22 cellular contexts compared by ENCODE assay signal in the genomic region with DNA sequence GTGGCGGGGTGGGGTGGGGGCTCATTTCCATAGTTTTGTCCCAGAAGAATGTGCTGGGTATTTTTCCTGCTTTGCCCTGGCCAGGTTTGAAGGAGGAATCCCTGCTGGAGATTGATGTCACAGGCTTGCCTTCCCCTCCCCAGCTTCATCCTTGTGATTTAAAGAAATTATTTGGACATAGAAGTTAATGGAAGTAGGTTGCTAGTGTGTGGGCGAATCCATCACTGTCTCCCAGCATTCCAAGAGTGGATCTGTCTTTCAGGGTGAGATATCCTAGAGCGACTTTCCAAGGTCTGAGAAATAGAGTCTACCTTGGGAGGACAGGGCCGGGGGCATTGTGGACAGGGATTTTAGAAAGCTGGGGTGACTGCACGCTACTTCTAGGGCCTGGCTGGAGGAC.
DNase-seq lines count a peak whose midpoint lies in the region; ATAC-seq and TF ChIP-seq lines count a peak whose summit lies in the region.
"Had no signal": no experiment of that assay in that cellular context is flagged by ENCODE, and none has a peak within 500 bp of the region (broad histone marks: within the 10 kb centered on the region; RNA-seq: fewer than 3 reads in every experiment).

No MANE protein-coding gene starts in this region.

- no peaks in the 10 kb centered on the region for H3K9me1 ChIP-seq in IMR-90 (ENCODE audit: insufficient read depth, low read length)

- H2AK9ac ChIP-seq in IMR-90 (replicated peaks; ENCODE audit: low read depth, low read length, poor library complexity) = no peak overlapping the region

- dilution Hi-C loops in IMR-90 (cut with HindIII; ENCODE audit: low sequenced_read_pairs, unreplicated experiment) = no loop called here

- H3K79me1 ChIP-seq in IMR-90 (ENCODE audit: low read depth in 1 of 2, low read length in 2 of 2) (no peaks in the 10 kb centered on the region), mesendoderm (ENCODE audit: low read length) (no peaks in the 10 kb centered on the region)

- POLR2A ChIA-PET in IMR-90 (lab: Charles Lee; ENCODE audit: unreplicated experiment) = no interaction called here

- H3K23ac ChIP-seq in IMR-90 (ENCODE audit: low read depth, low read length) = no peak overlapping the region
- no peak overlapping the region for H3K23ac ChIP-seq in mesendoderm (ENCODE audit: low read length)

- H3K27ac Mint-ChIP-seq in type B pancreatic cell = no peak overlapping the region
- H3K27ac Mint-ChIP-seq: CD14-positive monocyte, IgD-negative memory B cell had no signal

- peak overlapping the region; percentile 18 for H3K4me3 Mint-ChIP-seq in type B pancreatic cell
- H3K4me3 Mint-ChIP-seq: CD14-positive monocyte, IgD-negative memory B cell had no signal

- WGBS in IMR-90 (ENCODE audit: extremely low coverage in 2 of 2, insufficient read length in 1 of 2), 2 experiments = 46% methylated on average over 2 of the region's 5 CpGs; no CpG with 5 or more reads in 1 of the 2 experiments
- no CpG with 5 or more reads among the region's 5 CpGs for WGBS in mesendoderm (ENCODE audit: extremely low coverage, insufficient coverage, low lambda C conversion rate)

- ATAC-seq in IMR-90 (ENCODE audit: low read depth) = no peak
- ATAC-seq: A549 had no signal

- H3K27me3 Mint-ChIP-seq in type B pancreatic cell = no peaks in the 10 kb centered on the region

- no peak overlapping the region for H3K4me3 ChIP-seq in IMR-90 (ENCODE audit: insufficient read depth, low read depth, low read length)
- H3K4me3 ChIP-seq in mesendoderm (ENCODE audit: low read length) = no peak overlapping the region
- H3K4me3 ChIP-seq: A549 had no signal

- intact Hi-C loops in IMR-90 (cut with micrococcal nuclease) = loop anchor here (5.0 to 10.0 kb wide), 2 partner anchors 182 to 515 kb away; no protein-coding TSS in a partner anchor

- H3K4me1 Mint-ChIP-seq in type B pancreatic cell (ENCODE audit: unreplicated experiment) = peaks cover 30% of the 10 kb centered on the region
- H3K4me1 Mint-ChIP-seq: IgD-negative memory B cell had no signal

- H4K5ac ChIP-seq in IMR-90 (ENCODE audit: low read depth, low read length) (no peak overlapping the region), mesendoderm (ENCODE audit: low read length) (no peak overlapping the region)

- no peak for TF ChIP-seq POLR2A in IMR-90 (IDR thresholded peaks at IDR 0.05; ENCODE audit: low read depth, low read length)

- in situ Hi-C loops in IMR-90 (cut with MboI; ENCODE audit: low sequenced_read_pairs) = loop anchor here (10.0 kb wide), 1 partner anchor 625 kb away; no protein-coding TSS in a partner anchor

- TF ChIP-seq CTCF in IMR-90 (conservative IDR thresholded peaks at IDR 0.05; ENCODE audit: low read depth, low read length) (no peak), type B pancreatic cell (conservative IDR thresholded peaks at IDR 0.05) (no peak)

- H2BK120ac ChIP-seq in IMR-90 (ENCODE audit: low read depth, low read length) = no peak overlapping the region
- H2BK120ac ChIP-seq in mesendoderm (ENCODE audit: low read depth, low read length) = no peak overlapping the region

- H2BK5ac ChIP-seq in IMR-90 (ENCODE audit: low read depth, low read length, poor library complexity, severe bottlenecking) = no peak overlapping the region
- H2BK5ac ChIP-seq in mesendoderm (ENCODE audit: low read length) = no peak overlapping the region

- H3K4me2 ChIP-seq in IMR-90 (ENCODE audit: low read depth, low read length) (no peak overlapping the region), mesendoderm (ENCODE audit: low read length) (no peak overlapping the region)
- H3K4me2 ChIP-seq: A549, KMS-11 had no signal

- H4K8ac ChIP-seq in IMR-90 (ENCODE audit: low read depth in 2 of 2, low read length in 2 of 2) (no peak overlapping the region), mesendoderm (ENCODE audit: low read depth, low read length) (no peak overlapping the region)

- no peak overlapping the region for H2AK5ac ChIP-seq in IMR-90 (ENCODE audit: low read depth, low read length)
- H2AK5ac ChIP-seq in mesendoderm (ENCODE audit: low read length) = no peak overlapping the region

- H3K4ac ChIP-seq in IMR-90 (ENCODE audit: low read depth, low read length) (no peak overlapping the region), mesendoderm (ENCODE audit: low read depth, low read length) (no peak overlapping the region)

- CTCF ChIA-PET in IMR-90 (lab: Yijun Ruan, JAX) = no interaction called here

- no peak overlapping the region for H4K91ac ChIP-seq in IMR-90 (ENCODE audit: insufficient read depth, low read depth, low read length)

- no peak overlapping the region for H3K9ac ChIP-seq in IMR-90 (ENCODE audit: low read depth, low read length)
- H3K9ac ChIP-seq in mesendoderm (ENCODE audit: low read length) = no peak overlapping the region
- H3K9ac ChIP-seq: KMS-11 had no signal

- H3K14ac ChIP-seq in IMR-90 (replicated peaks; ENCODE audit: low read depth, low read length) = no peak overlapping the region

- no TSS peak for BruUV-seq in IMR-90 (replicated peaks; lab: Mats Ljungman, UMichigan)

- no peaks in the 10 kb centered on the region for H3K9me3 ChIP-seq in IMR-90 (ENCODE audit: control insufficient read depth, insufficient read depth, low read length)
- H3K9me3 ChIP-seq: A549 had no signal

- H3K36me3 ChIP-seq in IMR-90 (ENCODE audit: control insufficient read depth, insufficient read depth, low read length) = no peaks in the 10 kb centered on the region
- H3K36me3 ChIP-seq in mesendoderm (ENCODE audit: control insufficient read depth, insufficient read depth, low read length) = no peaks in the 10 kb centered on the region

- H4K20me1 ChIP-seq in IMR-90 (ENCODE audit: insufficient read depth, low read length) = no peaks in the 10 kb centered on the region

- no peak overlapping the region for H3K56ac ChIP-seq in IMR-90 (ENCODE audit: extremely low read depth, insufficient read depth, low read length)
- H3K56ac ChIP-seq in mesendoderm (ENCODE audit: low read length) = peak overlapping the region; percentile 66

- no peaks in the 10 kb centered on the region for H3K4me1 ChIP-seq in IMR-90 (ENCODE audit: control insufficient read depth, insufficient read depth, low read length)
- H3K4me1 ChIP-seq in mesendoderm (ENCODE audit: control insufficient read depth, low read depth, low read length) = peaks cover 9% of the 10 kb centered on the region

- TF ChIP-seq RAD21 in IMR-90 (IDR thresholded peaks at IDR 0.05; ENCODE audit: low read length) = no peak

- no peak overlapping the region for H2BK20ac ChIP-seq in IMR-90 (ENCODE audit: low read depth, low read length)

- H3K18ac ChIP-seq in IMR-90 (ENCODE audit: low read depth, low read length) = no peak overlapping the region
- no peak overlapping the region for H3K18ac ChIP-seq in mesendoderm (ENCODE audit: low read length)

- H3K27ac ChIP-seq in IMR-90 (ENCODE audit: insufficient read depth, low read length) = no peak overlapping the region
- H3K27ac ChIP-seq in cingulate gyrus (ENCODE audit: low read depth, low read length) = peak overlapping the region; percentile 39
- no peak overlapping the region for H3K27ac ChIP-seq in mesendoderm (ENCODE audit: low read depth, low read length)
- H3K27ac ChIP-seq: A549, KMS-11, RWPE1 had no signal

- no peaks in the 10 kb centered on the region for H3K9me3 Mint-ChIP-seq in type B pancreatic cell
- H3K9me3 Mint-ChIP-seq: H9, IgD-negative memory B cell had no signal

- H3K36me3 Mint-ChIP-seq in type B pancreatic cell = no peaks in the 10 kb centered on the region
- H3K36me3 Mint-ChIP-seq: CD14-positive monocyte, IgD-negative memory B cell had no signal

- H3K27me3 ChIP-seq in IMR-90 (ENCODE audit: control insufficient read depth, insufficient read depth, low read length) (peaks cover 39% of the 10 kb centered on the region), mesendoderm (ENCODE audit: insufficient read depth, low read length, poor library complexity) (no peaks in the 10 kb centered on the region)

- H3K79me2 ChIP-seq in mesendoderm (ENCODE audit: control insufficient read depth, insufficient read depth, low read length) = no peaks in the 10 kb centered on the region

- peak overlapping the region; percentile 13 for H2AFZ ChIP-seq in IMR-90 (replicated peaks; ENCODE audit: low read length, poor library complexity)

- no peak overlapping the region for H2BK15ac ChIP-seq in IMR-90 (ENCODE audit: low read depth, low read length)
- no peak overlapping the region for H2BK15ac ChIP-seq in mesendoderm (replicated peaks; ENCODE audit: low read depth)

- DNase-seq in IMR-90 (no peak), mesendoderm (no peak), type B pancreatic cell (ENCODE audit: extremely low spot score, unreplicated experiment) (no peak), NCI-H2081 (lab: John Stamatoyannopoulos, UW) (no peak), ecto neural progenitor cell (ENCODE audit: low spot score) (no peak), occipital lobe (lab: John Stamatoyannopoulos, UW) (no peak)
- DNase-seq: AML-193, Calu3, GF-D8, H9, NCI-H1048, NCI-H1694, NCI-H2081 treated with DMSO at 0.1 percent for 48 hours, NCI-H2171, NCI-H226, NCI-H510A had no signal

TF ChIP-seq in IMR-90, 13 proteins besides CTCF, POLR2A, EP300 and RAD21:
- TF ChIP-seq, protein P1, sequence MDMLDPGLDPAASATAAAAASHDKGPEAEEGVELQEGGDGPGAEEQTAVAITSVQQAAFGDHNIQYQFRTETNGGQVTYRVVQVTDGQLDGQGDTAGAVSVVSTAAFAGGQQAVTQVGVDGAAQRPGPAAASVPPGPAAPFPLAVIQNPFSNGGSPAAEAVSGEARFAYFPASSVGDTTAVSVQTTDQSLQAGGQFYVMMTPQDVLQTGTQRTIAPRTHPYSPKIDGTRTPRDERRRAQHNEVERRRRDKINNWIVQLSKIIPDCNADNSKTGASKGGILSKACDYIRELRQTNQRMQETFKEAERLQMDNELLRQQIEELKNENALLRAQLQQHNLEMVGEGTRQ (IDR thresholded peaks at IDR 0.05; ENCODE audit: low read depth, low read length) = no peak
- TF ChIP-seq MAZ (IDR thresholded peaks at IDR 0.05; ENCODE audit: borderline replicate concordance, low read depth, low read length) = no peak
- no peak for TF ChIP-seq RFX5 (IDR thresholded peaks at IDR 0.05; ENCODE audit: low read depth, low read length)
- TF ChIP-seq MXI1 (IDR thresholded peaks at IDR 0.05; ENCODE audit: borderline replicate concordance, low read depth, low read length) = no peak
- TF ChIP-seq ELK1 (IDR thresholded peaks at IDR 0.05; ENCODE audit: borderline replicate concordance, low read depth, low read length) = no peak
- TF ChIP-seq FOS (IDR thresholded peaks at IDR 0.05; ENCODE audit: low read depth, low read length) = no peak
TF ChIP-seq in IMR-90: peak in this region for 0.
